In the genomic region with DNA sequence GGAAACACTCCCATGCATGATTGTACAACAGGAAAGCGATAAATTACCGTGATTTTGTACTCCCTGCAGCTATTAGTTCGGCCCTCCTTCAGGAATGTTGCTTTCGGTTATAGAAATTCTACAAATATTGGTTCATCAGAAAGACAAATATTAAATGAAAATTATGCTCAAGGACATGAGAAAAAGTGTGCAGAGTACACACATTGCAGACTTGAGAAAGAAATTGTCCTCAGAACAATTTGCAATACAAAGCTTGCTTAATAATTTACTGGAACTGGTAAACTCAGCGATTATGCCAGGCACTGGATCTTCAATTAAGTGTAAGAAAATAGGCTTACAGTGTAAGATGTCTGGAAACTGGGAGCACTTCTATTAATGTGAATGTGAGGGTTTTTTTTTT, we compare ENCODE assay signal across 1 cellular context.
A peak's percentile ranks its signal among the peaks of the same experiment; 100 is the strongest.
TF ChIP-seq lines count a peak whose summit lies in the region.

No MANE protein-coding gene starts in this region.

TF ChIP-seq in K562, 482 proteins besides CTCF, POLR2A, EP300 and RAD21:
- TF ChIP-seq MIER1 (IDR thresholded peaks at IDR 0.05; ENCODE audit: low read depth), result no peak
- no peak for TF ChIP-seq ZNF830 (CRISPR knock-in tag; IDR thresholded peaks at IDR 0.05)
- TF ChIP-seq, protein P1, sequence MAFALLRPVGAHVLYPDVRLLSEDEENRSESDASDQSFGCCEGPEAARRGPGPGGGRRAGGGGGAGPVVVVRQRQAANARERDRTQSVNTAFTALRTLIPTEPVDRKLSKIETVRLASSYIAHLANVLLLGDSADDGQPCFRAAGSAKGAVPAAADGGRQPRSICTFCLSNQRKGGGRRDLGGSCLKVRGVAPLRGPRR (CRISPR knock-in tag; IDR thresholded peaks at IDR 0.05), result no peak
- TF ChIP-seq, protein P2, sequence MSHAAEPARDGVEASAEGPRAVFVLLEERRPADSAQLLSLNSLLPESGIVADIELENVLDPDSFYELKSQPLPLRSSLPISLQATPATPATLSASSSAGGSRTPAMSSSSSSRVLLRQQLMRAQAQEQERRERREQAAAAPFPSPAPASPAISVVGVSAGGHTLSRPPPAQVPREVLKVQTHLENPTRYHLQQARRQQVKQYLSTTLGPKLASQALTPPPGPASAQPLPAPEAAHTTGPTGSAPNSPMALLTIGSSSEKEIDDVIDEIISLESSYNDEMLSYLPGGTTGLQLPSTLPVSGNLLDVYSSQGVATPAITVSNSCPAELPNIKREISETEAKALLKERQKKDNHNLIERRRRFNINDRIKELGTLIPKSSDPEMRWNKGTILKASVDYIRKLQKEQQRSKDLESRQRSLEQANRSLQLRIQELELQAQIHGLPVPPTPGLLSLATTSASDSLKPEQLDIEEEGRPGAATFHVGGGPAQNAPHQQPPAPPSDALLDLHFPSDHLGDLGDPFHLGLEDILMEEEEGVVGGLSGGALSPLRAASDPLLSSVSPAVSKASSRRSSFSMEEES (CRISPR knock-in tag; IDR thresholded peaks at IDR 0.05), result no peak
- 0 out of 2 replicates have a peak, but pooled peaks have one; percentile 3 for TF ChIP-seq POLR2AphosphoS2 (IDR thresholded peaks at IDR 0.05; ENCODE audit: low read length)
- TF ChIP-seq HNRNPK (IDR thresholded peaks at IDR 0.05; ENCODE audit: low read depth, low read length, poor library complexity, severe bottlenecking), result no peak
- TF ChIP-seq, protein P3, sequence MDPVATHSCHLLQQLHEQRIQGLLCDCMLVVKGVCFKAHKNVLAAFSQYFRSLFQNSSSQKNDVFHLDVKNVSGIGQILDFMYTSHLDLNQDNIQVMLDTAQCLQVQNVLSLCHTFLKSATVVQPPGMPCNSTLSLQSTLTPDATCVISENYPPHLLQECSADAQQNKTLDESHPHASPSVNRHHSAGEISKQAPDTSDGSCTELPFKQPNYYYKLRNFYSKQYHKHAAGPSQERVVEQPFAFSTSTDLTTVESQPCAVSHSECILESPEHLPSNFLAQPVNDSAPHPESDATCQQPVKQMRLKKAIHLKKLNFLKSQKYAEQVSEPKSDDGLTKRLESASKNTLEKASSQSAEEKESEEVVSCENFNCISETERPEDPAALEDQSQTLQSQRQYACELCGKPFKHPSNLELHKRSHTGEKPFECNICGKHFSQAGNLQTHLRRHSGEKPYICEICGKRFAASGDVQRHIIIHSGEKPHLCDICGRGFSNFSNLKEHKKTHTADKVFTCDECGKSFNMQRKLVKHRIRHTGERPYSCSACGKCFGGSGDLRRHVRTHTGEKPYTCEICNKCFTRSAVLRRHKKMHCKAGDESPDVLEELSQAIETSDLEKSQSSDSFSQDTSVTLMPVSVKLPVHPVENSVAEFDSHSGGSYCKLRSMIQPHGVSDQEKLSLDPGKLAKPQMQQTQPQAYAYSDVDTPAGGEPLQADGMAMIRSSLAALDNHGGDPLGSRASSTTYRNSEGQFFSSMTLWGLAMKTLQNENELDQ (CRISPR knock-in tag; IDR thresholded peaks at IDR 0.05; ENCODE audit: borderline replicate concordance), result no peak
- TF ChIP-seq, protein P4, sequence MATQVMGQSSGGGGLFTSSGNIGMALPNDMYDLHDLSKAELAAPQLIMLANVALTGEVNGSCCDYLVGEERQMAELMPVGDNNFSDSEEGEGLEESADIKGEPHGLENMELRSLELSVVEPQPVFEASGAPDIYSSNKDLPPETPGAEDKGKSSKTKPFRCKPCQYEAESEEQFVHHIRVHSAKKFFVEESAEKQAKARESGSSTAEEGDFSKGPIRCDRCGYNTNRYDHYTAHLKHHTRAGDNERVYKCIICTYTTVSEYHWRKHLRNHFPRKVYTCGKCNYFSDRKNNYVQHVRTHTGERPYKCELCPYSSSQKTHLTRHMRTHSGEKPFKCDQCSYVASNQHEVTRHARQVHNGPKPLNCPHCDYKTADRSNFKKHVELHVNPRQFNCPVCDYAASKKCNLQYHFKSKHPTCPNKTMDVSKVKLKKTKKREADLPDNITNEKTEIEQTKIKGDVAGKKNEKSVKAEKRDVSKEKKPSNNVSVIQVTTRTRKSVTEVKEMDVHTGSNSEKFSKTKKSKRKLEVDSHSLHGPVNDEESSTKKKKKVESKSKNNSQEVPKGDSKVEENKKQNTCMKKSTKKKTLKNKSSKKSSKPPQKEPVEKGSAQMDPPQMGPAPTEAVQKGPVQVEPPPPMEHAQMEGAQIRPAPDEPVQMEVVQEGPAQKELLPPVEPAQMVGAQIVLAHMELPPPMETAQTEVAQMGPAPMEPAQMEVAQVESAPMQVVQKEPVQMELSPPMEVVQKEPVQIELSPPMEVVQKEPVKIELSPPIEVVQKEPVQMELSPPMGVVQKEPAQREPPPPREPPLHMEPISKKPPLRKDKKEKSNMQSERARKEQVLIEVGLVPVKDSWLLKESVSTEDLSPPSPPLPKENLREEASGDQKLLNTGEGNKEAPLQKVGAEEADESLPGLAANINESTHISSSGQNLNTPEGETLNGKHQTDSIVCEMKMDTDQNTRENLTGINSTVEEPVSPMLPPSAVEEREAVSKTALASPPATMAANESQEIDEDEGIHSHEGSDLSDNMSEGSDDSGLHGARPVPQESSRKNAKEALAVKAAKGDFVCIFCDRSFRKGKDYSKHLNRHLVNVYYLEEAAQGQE (CRISPR knock-in tag; IDR thresholded peaks at IDR 0.05; ENCODE audit: low read depth), result no peak
